In genomic region chr11:68315581-68315920, GRCh38 we compare ENCODE assay signal across 11 cellular contexts. TPM values are rescaled to one million over a fixed set of nuclear protein-coding genes. Genes with fewer than 3 reads are reported as not detected.
DNase-seq lines count a peak whose midpoint lies in the region; ATAC-seq and TF ChIP-seq lines count a peak whose summit lies in the region.
"Had no signal": no experiment of that assay in that cellular context is flagged by ENCODE, and none has a peak within 500 bp of the region (broad histone marks: within the 10 kb centered on the region; RNA-seq: fewer than 3 reads in every experiment).

No MANE protein-coding gene starts in this region.

- H3K4me2 ChIP-seq in neural progenitor cell, result no peak overlapping the region

- peaks cover 3% of the 10 kb centered on the region for H3K36me3 Mint-ChIP-seq in neural progenitor cell

- peaks cover 26% of the 10 kb centered on the region for H3K4me1 Mint-ChIP-seq in neural progenitor cell

- no peak overlapping the region for H2AFZ ChIP-seq in neural progenitor cell (replicated peaks)

- no peak overlapping the region for H3K27ac Mint-ChIP-seq in neural progenitor cell
- H3K27ac Mint-ChIP-seq: B cell had no signal

- H3K27me3 ChIP-seq in A673 (replicated peaks; ENCODE audit: insufficient read depth, low read depth, low read length, poor library complexity), result no peaks in the 10 kb centered on the region
- H3K27me3 ChIP-seq in neural progenitor cell, result peaks cover 24% of the 10 kb centered on the region
- no peaks in the 10 kb centered on the region for H3K27me3 ChIP-seq in WERI-Rb-1 (ENCODE audit: insufficient read depth, low read depth, severe bottlenecking)

- POLR2A ChIA-PET in A673 (lab: Charles Lee; ENCODE audit: low non-redundant PET), result no interaction called here

- H3K27me3 Mint-ChIP-seq in neural progenitor cell (ENCODE audit: insufficient read depth, low read depth), result peaks cover 11% of the 10 kb centered on the region

- H3K4me3 Mint-ChIP-seq in neural progenitor cell, result peak overlapping the region; percentile 95
- H3K4me3 Mint-ChIP-seq: B cell had no signal

- H3K36me3 ChIP-seq in A673 (ENCODE audit: insufficient read depth, low read length, poor library complexity, severe bottlenecking) (no peaks in the 10 kb centered on the region), neural progenitor cell (no peaks in the 10 kb centered on the region), WERI-Rb-1 (no peaks in the 10 kb centered on the region)

- CTCF ChIA-PET in A673 (lab: Charles Lee), result no interaction called here

- H3K4me1 ChIP-seq in A673 (ENCODE audit: insufficient read depth, low read length, poor library complexity, severe bottlenecking) (peaks cover 17% of the 10 kb centered on the region), neural progenitor cell (peaks cover 14% of the 10 kb centered on the region)

- H3K4me3 ChIP-seq in A673 (ENCODE audit: low read depth, low read length, poor library complexity, severe bottlenecking) (peak overlapping the region; percentile 75), epithelial cell of proximal tubule (ENCODE audit: low read depth, low read length) (peak overlapping the region; percentile 67), neural progenitor cell (no peak overlapping the region), WERI-Rb-1 (ENCODE audit: low read depth, low read length) (no peak overlapping the region)

- H3K9me3 ChIP-seq in A673 (ENCODE audit: low read depth, low read length, poor library complexity, severe bottlenecking), result no peaks in the 10 kb centered on the region
- H3K9me3 ChIP-seq in neural progenitor cell (ENCODE audit: low read depth), result no peaks in the 10 kb centered on the region
- H3K9me3 ChIP-seq in WERI-Rb-1 (ENCODE audit: severe bottlenecking), result no peaks in the 10 kb centered on the region

- H4K20me1 ChIP-seq in neural progenitor cell (ENCODE audit: low read depth), result peaks cover 25% of the 10 kb centered on the region

- H3K9me3 Mint-ChIP-seq in neural progenitor cell, result peaks cover under 1% of the 10 kb centered on the region

- H3F3A ChIP-seq in neural progenitor cell (ENCODE audit: low read depth), result peaks cover 29% of the 10 kb centered on the region

- peaks cover 74% of the 10 kb centered on the region for H3K79me2 ChIP-seq in neural progenitor cell (ENCODE audit: low read depth)

- BruUV-seq in A673 (replicated peaks; lab: Mats Ljungman, UMichigan), result no TSS peak

- TF ChIP-seq CTCF in A673 (conservative IDR thresholded peaks at IDR 0.05; ENCODE audit: low read depth, low read length), result no peak
- no peak for TF ChIP-seq CTCF in epithelial cell of proximal tubule (conservative IDR thresholded peaks at IDR 0.05; ENCODE audit: low read depth, low read length)
- TF ChIP-seq CTCF in neural progenitor cell (IDR thresholded peaks at IDR 0.05), result no peak
- TF ChIP-seq CTCF in omental fat pad (IDR thresholded peaks at IDR 0.05), result no peak
- TF ChIP-seq CTCF in WERI-Rb-1 (IDR thresholded peaks at IDR 0.05; ENCODE audit: low read depth, low read length), result no peak

- no peak for ATAC-seq in omental fat pad (ENCODE audit: low FRiP score)

- H3K27ac ChIP-seq in A673 (ENCODE audit: low read depth, low read length, poor library complexity, severe bottlenecking) (peak overlapping the region; percentile 84), neural progenitor cell (no peak overlapping the region), WERI-Rb-1 (no peak overlapping the region)

- no peak for DNase-seq in A673 (ENCODE audit: low spot score)
- peak; percentile 69 for DNase-seq in NCI-H510A treated with DMSO at 0.1 percent for 48 hours (lab: John Stamatoyannopoulos, UW)
- no peak for DNase-seq in epithelial cell of proximal tubule (ENCODE audit: low read depth)
- DNase-seq in neural progenitor cell (ENCODE audit: low spot score), result no peak
- no peak for DNase-seq in NOMO-1 treated with DMSO at 0.1 percent for 48 hours (lab: John Stamatoyannopoulos, UW; ENCODE audit: unreplicated experiment)
- no peak for DNase-seq in effector CD4-positive, alpha-beta T cell
- DNase-seq in omental fat pad (ENCODE audit: low spot score), result no peak
- DNase-seq in WERI-Rb-1, result no peak
- DNase-seq: activated CD4-positive, alpha-beta T cell treated with anti-CD3 and anti-CD28 coated beads, Interleukin-2, amount 50 U/mL, for 4 hours; NCI-H1930 had no signal

- intact Hi-C loops in A673 (cut with micrococcal nuclease; ENCODE audit: unreplicated experiment), result no loop called here

- no peak overlapping the region for H3K9ac ChIP-seq in neural progenitor cell

RNA-seq across cellular contexts. Expression of gene LRP5, which starts 3.2 kb away (rescaled TPM):
- total RNA-seq in A673 (2021) (67.0 and 76.3 TPM in 2 replicates), epithelial cell of proximal tubule (22.4 and 31.4 TPM in 2 replicates), neural progenitor cell (ENCODE audit: low replicate concordance) (7.3 and 24.0 TPM in 2 replicates), omental fat pad (10 to 100 TPM; 18.0 to 44.5 (median 34.6) TPM)

RNA-seq across cellular contexts. Expression of gene C11orf24, which starts 43.8 kb away (rescaled TPM):
- total RNA-seq in A673 (2021) (48.1 and 52.3 TPM in 2 replicates), epithelial cell of proximal tubule (46.4 and 77.3 TPM in 2 replicates), neural progenitor cell (ENCODE audit: low replicate concordance) (9.7 and 19.9 TPM in 2 replicates), omental fat pad (10 to 100 TPM; 16.4 to 31.2 (median 23.8) TPM)

Comparison
In these comparisons a context has a peak if more than half of its experiments do, and no peak if none do; other contexts are left out.
1. H3K4me3 ChIP-seq: peak in A673 (single experiment) and epithelial cell of proximal tubule (single experiment); none in neural progenitor cell (single experiment) and WERI-Rb-1 (single experiment).